24 cellular contexts compared by ENCODE assay signal in the genomic region with DNA sequence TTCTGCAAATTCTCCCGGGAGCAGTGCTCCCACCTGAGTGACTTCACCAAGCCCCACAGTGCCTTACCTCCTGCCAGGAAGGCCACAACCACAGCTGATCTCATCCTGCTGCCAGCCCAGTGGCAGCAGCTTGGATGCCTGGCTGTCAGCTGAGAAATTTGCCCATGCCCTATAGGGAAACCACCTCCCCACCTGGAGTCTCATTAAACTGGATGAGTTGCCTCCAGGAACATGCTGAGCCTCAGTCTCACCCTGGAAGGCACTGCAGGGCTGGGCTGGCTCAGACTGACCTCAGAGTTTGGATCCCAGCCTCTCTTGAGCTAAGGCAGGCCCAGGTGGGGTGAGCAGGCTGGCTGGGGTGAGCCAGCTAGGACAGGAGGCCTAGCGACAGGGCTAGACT. TPM values are rescaled to one million over a fixed set of nuclear protein-coding genes. Genes with fewer than 3 reads are reported as not detected.
A peak's percentile ranks its signal among the peaks of the same experiment; 100 is the strongest.
DNase-seq lines count a peak whose midpoint lies in the region; ATAC-seq and TF ChIP-seq lines count a peak whose summit lies in the region.
"Had no signal": no experiment of that assay in that cellular context is flagged by ENCODE, and none has a peak within 500 bp of the region (broad histone marks: within the 10 kb centered on the region; RNA-seq: fewer than 3 reads in every experiment).

No MANE protein-coding gene starts in this region.

- H3K36me3 ChIP-seq in psoas muscle (ENCODE audit: insufficient read depth in 1 of 2, low read depth in 1 of 2), result no peaks in the 10 kb centered on the region
- H3K36me3 ChIP-seq: BE2C, SJCRH30 had no signal

- peak; percentile 45 for DNase-seq in NCI-H2171 treated with DMSO at 0.1 percent for 48 hours (lab: John Stamatoyannopoulos, UW)
- no peak for DNase-seq in NCI-H2171 (lab: John Stamatoyannopoulos, UW)
- peak; percentile 18 for DNase-seq in H4 (ENCODE audit: low spot score)
- peak; percentile 65 for DNase-seq in cerebellum (ENCODE audit: low spot score)
- no peak for DNase-seq in psoas muscle
- DNase-seq in SHP77 treated with DMSO at 0.1 percent for 48 hours (lab: John Stamatoyannopoulos, UW), result no peak
- DNase-seq in Ammon's horn (ENCODE audit: low spot score), result no peak
- DNase-seq: 8988T; BE2C; CD4-positive, CD25-positive, alpha-beta regulatory T cell; COR-L47; DMS153; GOT3; KG1; NCI-H1436 treated with DMSO at 0.1 percent for 48 hours; NCI-H2029; NCI-H446 treated with DMSO at 0.1 percent for 48 hours; NCI-H748 treated with DMSO at 0.1 percent for 48 hours; NK-92 treated with Interleukin-12 subunit alpha and Interleukin-12 subunit beta, amount 100 ng/mL, for 24 hours; SJCRH30 had no signal

- peak; percentile 41 to 75 (median 70) for ATAC-seq in psoas muscle
- ATAC-seq in HG02938 (IDR thresholded peaks at IDR 0.05; ENCODE audit: unreplicated experiment), result no peak
- ATAC-seq: GM12878 had no signal

- H3K4me3 ChIP-seq in psoas muscle, result no peak overlapping the region
- H3K4me3 ChIP-seq: GM12878, SJCRH30 had no signal

- intact Hi-C loops in psoas muscle (cut with DNase I), result no loop called here

- no peak for TF ChIP-seq CTCF in psoas muscle (IDR thresholded peaks at IDR 0.05)

- H3K9me3 ChIP-seq in psoas muscle, result no peaks in the 10 kb centered on the region
- H3K9me3 ChIP-seq: BE2C, SJCRH30 had no signal

- H3K27me3 ChIP-seq in psoas muscle (ENCODE audit: insufficient read depth in 3 of 3, low read length in 2 of 3), result no peaks in the 10 kb centered on the region
- H3K27me3 ChIP-seq: BE2C, SJCRH30 had no signal

- 44 to 65% (median 49%) methylated on average over 2 of the region's 2 CpGs for WGBS in psoas muscle, 3 donors

- peaks cover 14% of the 10 kb centered on the region for H3K4me1 ChIP-seq in psoas muscle
- H3K4me1 ChIP-seq: BE2C, SJCRH30 had no signal

- H3K27ac ChIP-seq in psoas muscle, result no peak overlapping the region
- H3K27ac ChIP-seq: SJCRH30 had no signal

RNA-seq across cellular contexts. Expression of a gene that starts 23.3 kb away (rescaled TPM):
- total RNA-seq in H4 (2014; rRNA removed; shearing (Covaris generic)), result 1.6 and 1.8 TPM in 2 replicates
- total RNA-seq in cerebellum, result 75.8 TPM
- 10 to 100 TPM in 2 of 4 donors, 1 to 10 TPM in 2; 4.1 to 16.1 (median 9.7) TPM for total RNA-seq in psoas muscle
- polyA plus RNA-seq in psoas muscle, result 1 to 10 TPM; 1.2 to 8.2 (median 4.8) TPM
- total RNA-seq: CD4-positive, CD25-positive, alpha-beta regulatory T cell; OCI-LY7; RPMI7951 had no signal
- polyA plus RNA-seq: CD4-positive, CD25-positive, alpha-beta regulatory T cell had no signal

Comparison
In these comparisons a context has a peak if more than half of its experiments do, and no peak if none do; other contexts are left out.
1. DNase-seq: peak in NCI-H2171 treated with DMSO at 0.1 percent for 48 hours (single experiment), H4 (single experiment) and cerebellum (single experiment); none in NCI-H2171 (single experiment), psoas muscle (0 of 2), SHP77 treated with DMSO at 0.1 percent for 48 hours (single experiment) and Ammon's horn (single experiment).